20 cellular contexts compared by ENCODE assay signal in genomic region chr3:195043612-195044144, GRCh38.
DNase-seq lines count a peak whose midpoint lies in the region; ATAC-seq and TF ChIP-seq lines count a peak whose summit lies in the region.
"Had no signal": no experiment of that assay in that cellular context is flagged by ENCODE, and none has a peak within 500 bp of the region (broad histone marks: within the 10 kb centered on the region; RNA-seq: fewer than 3 reads in every experiment).

No MANE protein-coding gene starts in this region.

- H3K9ac ChIP-seq in OCI-LY3 (ENCODE audit: low read length) (no peak overlapping the region), endodermal cell (ENCODE audit: extremely low read depth, low read length, poor library complexity, severe bottlenecking) (no peak overlapping the region)
- H3K9ac ChIP-seq: GM23248, KMS-11 had no signal

- H3K36me3 Mint-ChIP-seq in endodermal cell (ENCODE audit: low read depth) = no peaks in the 10 kb centered on the region
- no peaks in the 10 kb centered on the region for H3K36me3 Mint-ChIP-seq in stimulated activated naive B cell treated with anti-CD40 and anti-IgM and Interleukin-4, amounts not matched to agents 10 μg/mL and 1 μg/mL and 100 μg/mL, for 72 hours
- H3K36me3 Mint-ChIP-seq in activated T-cell treated with anti-CD3 and anti-CD28 coated beads, Interleukin-2, amount 50 U/mL, for 24 hours (ENCODE audit: low read depth) = no peaks in the 10 kb centered on the region
- H3K36me3 Mint-ChIP-seq: CD4-positive, alpha-beta memory T cell had no signal

- H3K79me2 ChIP-seq in OCI-LY3 (ENCODE audit: low read length) = no peaks in the 10 kb centered on the region

- DNase-seq in endodermal cell (peak; percentile 49), upper lobe of left lung (no peak), iPS-NIHi7 (ENCODE audit: extremely low spot score) (no peak)
- no peak for DNase-seq in stimulated activated naive B cell treated with anti-CD40 and anti-IgM and Interleukin-4, amounts not matched to agents 10 μg/mL and 1 μg/mL and 100 μg/mL, for 72 hours
- DNase-seq in activated T-cell treated with anti-CD3 and anti-CD28 coated beads, Interleukin-2, amount 50 U/mL, for 24 hours = no peak
- DNase-seq: C1 segment of cervical spinal cord; CD4-positive, alpha-beta memory T cell; COR-L47; DMS53; GM23248; NCI-H1092 treated with DMSO at 0.1 percent for 48 hours; NCI-H2029 treated with DMSO at 0.1 percent for 48 hours; NCI-H446 treated with DMSO at 0.1 percent for 48 hours; NCI-H526; SHP77 had no signal

- TF ChIP-seq CTCF in HEK293 (tag by site-specific recombination; IDR thresholded peaks at IDR 0.05) (no peak), OCI-LY3 (IDR thresholded peaks at IDR 0.05; ENCODE audit: low read depth, low read length) (no peak), endodermal cell (conservative IDR thresholded peaks at IDR 0.05) (no peak), upper lobe of left lung (IDR thresholded peaks at IDR 0.05) (no peak)

- no peak overlapping the region for H3K4me3 Mint-ChIP-seq in endodermal cell
- H3K4me3 Mint-ChIP-seq in stimulated activated naive B cell treated with anti-CD40 and anti-IgM and Interleukin-4, amounts not matched to agents 10 μg/mL and 1 μg/mL and 100 μg/mL, for 72 hours = no peak overlapping the region
- H3K4me3 Mint-ChIP-seq in activated T-cell treated with anti-CD3 and anti-CD28 coated beads, Interleukin-2, amount 50 U/mL, for 24 hours = no peak overlapping the region
- H3K4me3 Mint-ChIP-seq: CD4-positive, alpha-beta memory T cell had no signal

- H3K27ac ChIP-seq in HEK293 (ENCODE audit: extremely low read depth, low read depth, low read length) (no peak overlapping the region), OCI-LY3 (ENCODE audit: low read length) (no peak overlapping the region), endodermal cell (ENCODE audit: low read depth, low read length) (no peak overlapping the region), upper lobe of left lung (no peak overlapping the region)
- H3K27ac ChIP-seq: GM23248, KMS-11, RWPE1 had no signal

- no peak for TF ChIP-seq EP300 in upper lobe of left lung (IDR thresholded peaks at IDR 0.05)

- no peaks in the 10 kb centered on the region for H3K36me3 ChIP-seq in HEK293 (ENCODE audit: control insufficient read depth in 2 of 2, insufficient read depth in 1 of 2, low read length in 2 of 2)
- H3K36me3 ChIP-seq in OCI-LY3 (replicated peaks; ENCODE audit: low read depth, low read length) = no peaks in the 10 kb centered on the region
- H3K36me3 ChIP-seq in endodermal cell (ENCODE audit: control insufficient read depth, insufficient read depth, low read length) = no peaks in the 10 kb centered on the region
- no peaks in the 10 kb centered on the region for H3K36me3 ChIP-seq in upper lobe of left lung
- H3K36me3 ChIP-seq: HAP-1 had no signal

- WGBS in endodermal cell (ENCODE audit: insufficient coverage in 1 of 2, insufficient read length in 1 of 2), 2 experiments = 90 to 97% methylated on average over 7 to 10 of the region's 10 CpGs
- 73 to 81% methylated on average over 10 of the region's 10 CpGs for WGBS in upper lobe of left lung, 2 donors

- H4K20me1 ChIP-seq in OCI-LY3 (ENCODE audit: insufficient read depth, low read length) = no peaks in the 10 kb centered on the region

- no peak overlapping the region for H3K4me3 ChIP-seq in HEK293 (ENCODE audit: low read depth, low read length)
- no peak overlapping the region for H3K4me3 ChIP-seq in OCI-LY3 (ENCODE audit: low read length)
- no peak overlapping the region for H3K4me3 ChIP-seq in endodermal cell (ENCODE audit: low read length)
- no peak overlapping the region for H3K4me3 ChIP-seq in upper lobe of left lung
- H3K4me3 ChIP-seq: GM23248, HAP-1 had no signal

- CTCF ChIA-PET in HEK293 (lab: Yijun Ruan, JAX) = interaction anchor here (0.6 kb wide), 1 partner anchor 13 kb away, joined by 3 read pairs; no protein-coding TSS in a partner anchor

- H2AFZ ChIP-seq in OCI-LY3 (ENCODE audit: low read depth, low read length) = no peak overlapping the region
- H2AFZ ChIP-seq: GM23248 had no signal

- no peaks in the 10 kb centered on the region for H3K9me3 Mint-ChIP-seq in endodermal cell
- H3K9me3 Mint-ChIP-seq in stimulated activated naive B cell treated with anti-CD40 and anti-IgM and Interleukin-4, amounts not matched to agents 10 μg/mL and 1 μg/mL and 100 μg/mL, for 72 hours = no peaks in the 10 kb centered on the region
- no peaks in the 10 kb centered on the region for H3K9me3 Mint-ChIP-seq in activated T-cell treated with anti-CD3 and anti-CD28 coated beads, Interleukin-2, amount 50 U/mL, for 24 hours
- H3K9me3 Mint-ChIP-seq: CD4-positive, alpha-beta memory T cell had no signal

- peaks cover 2% of the 10 kb centered on the region for H3K27me3 Mint-ChIP-seq in endodermal cell (ENCODE audit: insufficient read depth)
- H3K27me3 Mint-ChIP-seq in stimulated activated naive B cell treated with anti-CD40 and anti-IgM and Interleukin-4, amounts not matched to agents 10 μg/mL and 1 μg/mL and 100 μg/mL, for 72 hours = peaks cover 0 to 9% of the 10 kb centered on the region in 2 donors
- peaks cover 6% of the 10 kb centered on the region for H3K27me3 Mint-ChIP-seq in activated T-cell treated with anti-CD3 and anti-CD28 coated beads, Interleukin-2, amount 50 U/mL, for 24 hours

- no peaks in the 10 kb centered on the region for H3K4me1 ChIP-seq in HEK293 (ENCODE audit: control insufficient read depth, insufficient read depth, low read length)
- H3K4me1 ChIP-seq in OCI-LY3 (ENCODE audit: low read length) = peaks cover 40% of the 10 kb centered on the region
- no peaks in the 10 kb centered on the region for H3K4me1 ChIP-seq in endodermal cell (ENCODE audit: control insufficient read depth, insufficient read depth, low read length)
- peaks cover 0 to 7% (median 0%) of the 10 kb centered on the region in 4 donors for H3K4me1 ChIP-seq in upper lobe of left lung
- H3K4me1 ChIP-seq: HAP-1 had no signal

- H3K9me3 ChIP-seq in HEK293 (ENCODE audit: control insufficient read depth, insufficient read depth, low read depth, low read length) (no peaks in the 10 kb centered on the region), OCI-LY3 (ENCODE audit: insufficient read depth, low read length) (no peaks in the 10 kb centered on the region), endodermal cell (ENCODE audit: control insufficient read depth, low read length) (no peaks in the 10 kb centered on the region), upper lobe of left lung (no peaks in the 10 kb centered on the region)
- H3K9me3 ChIP-seq: HAP-1 had no signal

- no peak for TF ChIP-seq POLR2A in upper lobe of left lung (IDR thresholded peaks at IDR 0.05)

- peaks cover 11% of the 10 kb centered on the region for H3K4me1 Mint-ChIP-seq in endodermal cell
- H3K4me1 Mint-ChIP-seq in stimulated activated naive B cell treated with anti-CD40 and anti-IgM and Interleukin-4, amounts not matched to agents 10 μg/mL and 1 μg/mL and 100 μg/mL, for 72 hours = peaks cover 3 to 8% of the 10 kb centered on the region in 2 donors
- H3K4me1 Mint-ChIP-seq in activated T-cell treated with anti-CD3 and anti-CD28 coated beads, Interleukin-2, amount 50 U/mL, for 24 hours (ENCODE audit: low read depth) = no peaks in the 10 kb centered on the region
- H3K4me1 Mint-ChIP-seq: CD4-positive, alpha-beta memory T cell had no signal

- 0 out of 2 replicates have a peak, but pooled peaks cover 8% of the 10 kb centered on the region for H3K27me3 ChIP-seq in OCI-LY3 (ENCODE audit: low read depth, low read length)
- H3K27me3 ChIP-seq in endodermal cell (ENCODE audit: control insufficient read depth, insufficient read depth, low read length, poor library complexity, severe bottlenecking) = no peaks in the 10 kb centered on the region
- no peaks in the 10 kb centered on the region for H3K27me3 ChIP-seq in upper lobe of left lung

- ATAC-seq in stimulated activated naive B cell treated with anti-CD40 and anti-IgM and Interleukin-4, amounts not matched to agents 10 μg/mL and 1 μg/mL and 100 μg/mL, for 72 hours (replicated peaks) = no peak
- ATAC-seq in upper lobe of left lung (ENCODE audit: low FRiP score in 2 of 2) = no peak

- no peak overlapping the region for H3K27ac Mint-ChIP-seq in endodermal cell
- H3K27ac Mint-ChIP-seq in stimulated activated naive B cell treated with anti-CD40 and anti-IgM and Interleukin-4, amounts not matched to agents 10 μg/mL and 1 μg/mL and 100 μg/mL, for 72 hours = peak overlapping the region; percentile 51
- H3K27ac Mint-ChIP-seq in activated T-cell treated with anti-CD3 and anti-CD28 coated beads, Interleukin-2, amount 50 U/mL, for 24 hours = no peak overlapping the region
- H3K27ac Mint-ChIP-seq: CD4-positive, alpha-beta memory T cell had no signal

- H3K4me2 ChIP-seq in OCI-LY3 (ENCODE audit: low read length) = peak overlapping the region; percentile 74; the same call in 1 of the 2 replicates
- H3K4me2 ChIP-seq: KMS-11 had no signal

- POLR2A ChIA-PET in HEK293 (lab: Yijun Ruan, JAX) = no interaction called here

TF ChIP-seq in HEK293, 187 proteins besides CTCF, POLR2A, EP300 and RAD21 (continues in another document):
- TF ChIP-seq ZNF239 (tag by site-specific recombination; IDR thresholded peaks at IDR 0.05) (no peak), ZNF18 (tag by site-specific recombination; IDR thresholded peaks at IDR 0.05) (no peak), ZNF449 (tag by site-specific recombination; IDR thresholded peaks at IDR 0.05) (0 out of 2 replicates have a peak, but pooled peaks have one; percentile 49), ZNF549 (tag by site-specific recombination; IDR thresholded peaks at IDR 0.05) (no peak), SCRT2 (tag by site-specific recombination; IDR thresholded peaks at IDR 0.05) (no peak)
